Comparison of ENCODE assay signal across 7 cellular contexts in the genomic region with DNA sequence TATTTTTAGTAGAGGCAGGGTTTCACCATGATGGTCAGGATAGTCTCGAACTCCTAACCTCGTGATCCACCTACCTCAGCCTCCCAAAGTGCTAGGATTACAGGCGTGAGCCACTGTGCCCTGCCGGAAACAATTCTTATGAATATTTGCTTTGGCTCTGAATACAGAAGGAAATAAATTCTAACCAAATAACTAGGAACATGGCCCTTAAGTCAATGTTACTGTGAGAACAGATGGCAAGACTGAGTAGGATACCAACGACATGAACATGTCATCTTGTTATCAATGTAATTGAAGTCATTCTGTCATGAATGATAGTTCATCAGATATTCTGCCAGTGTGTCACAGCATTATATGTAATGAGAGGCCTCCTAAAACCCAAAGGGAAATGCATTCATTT.
"Had no signal": no experiment of that assay in that cellular context is flagged by ENCODE, and none has a peak within 500 bp of the region (broad histone marks: within the 10 kb centered on the region; RNA-seq: fewer than 3 reads in every experiment).

No MANE protein-coding gene starts in this region.

- H3K36me3 ChIP-seq: HAP-1 had no signal

- ATAC-seq: GM23338, HCT116, HepG2 had no signal

- H3K4me1 Mint-ChIP-seq: GM23338, IgD-negative memory B cell had no signal

- H3K4me3 Mint-ChIP-seq: GM23338, HFFc6, IgD-negative memory B cell had no signal

- H3K27me3 Mint-ChIP-seq: IgD-negative memory B cell had no signal

- H3K27ac ChIP-seq: HL-60 had no signal

- H3K27ac Mint-ChIP-seq: GM23338, HFFc6, IgD-negative memory B cell had no signal

- H3K4me1 ChIP-seq: HAP-1 had no signal

- H3K36me3 Mint-ChIP-seq: IgD-negative memory B cell had no signal

- DNase-seq: HFFc6 had no signal

- H3K9me3 ChIP-seq: HAP-1 had no signal

- H3K4me3 ChIP-seq: GM23338, HAP-1 had no signal
